35 cellular contexts compared by ENCODE assay signal in genomic region chr14:37491076-37491475, GRCh38.
DNase-seq lines count a peak whose midpoint lies in the region; ATAC-seq, FAIRE-seq and TF ChIP-seq lines count a peak whose summit lies in the region.
"Had no signal": no experiment of that assay in that cellular context is flagged by ENCODE, and none has a peak within 500 bp of the region (broad histone marks: within the 10 kb centered on the region; RNA-seq: fewer than 3 reads in every experiment).

No MANE protein-coding gene starts in this region.

- intact Hi-C loops in HepG2 (cut with micrococcal nuclease; ENCODE audit: unreplicated experiment) (no loop called here), right lobe of liver (cut with DNase I) (no loop called here), left lung (cut with DNase I) (no loop called here), lower lobe of right lung (cut with DNase I) (no loop called here), upper lobe of right lung (cut with DNase I) (no loop called here), psoas muscle (cut with DNase I) (no loop called here)

- H2AFZ ChIP-seq in HepG2 (ENCODE audit: low read length): no peak overlapping the region

- FAIRE-seq in HepG2 (lab: Jason Lieb, UNC): no peak
- FAIRE-seq: A204.1, A549, D721Med had no signal

- TF ChIP-seq RAD21 in HepG2 (CRISPR knock-in tag; IDR thresholded peaks at IDR 0.05): no peak

- CTCF ChIA-PET in HepG2 (lab: Yijun Ruan, JAX; ENCODE audit: low intra/inter-chr PET ratio, low total read pairs): no interaction called here

- in situ Hi-C loops in HepG2 (cut with HindIII; ENCODE audit: extremely low pct_ligation_motif_present, low pct_unique_long_range_greater_than_20kb): no loop called here

- TF ChIP-seq EP300 in HepG2 (IDR thresholded peaks at IDR 0.05; ENCODE audit: low read depth in 2 of 2, low read length in 2 of 2): no peak
- no peak for TF ChIP-seq EP300 in HepG2 (CRISPR knock-in tag; IDR thresholded peaks at IDR 0.05; ENCODE audit: borderline replicate concordance)

- H4K20me1 ChIP-seq in HepG2 (ENCODE audit: insufficient read depth, low read length): no peaks in the 10 kb centered on the region
- H4K20me1 ChIP-seq: BLaER1; BLaER1 treated with 17β-estradiol and CSF1 and Interleukin-3, amounts not matched to agents 10 nM and 100 nM had no signal

- H3K4me2 ChIP-seq in HepG2 (ENCODE audit: low read depth, low read length): no peak overlapping the region
- H3K4me2 ChIP-seq: A549; BLaER1; BLaER1 treated with 17β-estradiol and CSF1 and Interleukin-3, amounts not matched to agents 10 nM and 100 nM had no signal

- no peaks in the 10 kb centered on the region for H3K36me3 ChIP-seq in HepG2 (replicated peaks in 1 of 2; ENCODE audit: control insufficient read depth in 1 of 2, insufficient read depth in 2 of 2, low read length in 2 of 2)
- no peaks in the 10 kb centered on the region for H3K36me3 ChIP-seq in right lobe of liver
- no peaks in the 10 kb centered on the region for H3K36me3 ChIP-seq in left lung
- H3K36me3 ChIP-seq in lower lobe of right lung: no peaks in the 10 kb centered on the region
- no peaks in the 10 kb centered on the region for H3K36me3 ChIP-seq in upper lobe of right lung
- no peaks in the 10 kb centered on the region for H3K36me3 ChIP-seq in psoas muscle (ENCODE audit: insufficient read depth in 1 of 2, low read depth in 1 of 2)
- H3K36me3 ChIP-seq: BE2C; BLaER1; BLaER1 treated with 17β-estradiol and CSF1 and Interleukin-3, amounts not matched to agents 10 nM and 100 nM had no signal

- TF ChIP-seq CTCF in HepG2 (CRISPR knock-in tag; IDR thresholded peaks at IDR 0.05) (no peak), right lobe of liver (IDR thresholded peaks at IDR 0.05) (no peak), left lung (IDR thresholded peaks at IDR 0.05) (no peak), lower lobe of right lung (IDR thresholded peaks at IDR 0.05) (no peak), upper lobe of right lung (IDR thresholded peaks at IDR 0.05) (no peak), psoas muscle (IDR thresholded peaks at IDR 0.05) (no peak)

- no peak for TF ChIP-seq POLR2A in HepG2 (IDR thresholded peaks at IDR 0.05; ENCODE audit: insufficient read depth in 1 of 2, low read depth in 2 of 2, low read length in 2 of 2)
- TF ChIP-seq POLR2A in right lobe of liver (IDR thresholded peaks at IDR 0.05): no peak

- 96% methylated on average over 5 of the region's 5 CpGs for WGBS in HepG2 (ENCODE audit: low lambda C conversion rate)
- WGBS in right lobe of liver (ENCODE audit: insufficient coverage, low coverage, low lambda C conversion rate, missing lambda C conversion rate): 88% methylated on average over 5 of the region's 5 CpGs
- 95 to 98% (median 97%) methylated on average over 5 of the region's 5 CpGs for WGBS in psoas muscle, 3 donors

- H3K4me1 ChIP-seq in HepG2 (ENCODE audit: insufficient read depth, low read length) (peaks cover 5% of the 10 kb centered on the region; the same call in 1 of the 2 replicates), right lobe of liver (no peaks in the 10 kb centered on the region), left lung (no peaks in the 10 kb centered on the region), lower lobe of right lung (no peaks in the 10 kb centered on the region), upper lobe of right lung (no peaks in the 10 kb centered on the region), psoas muscle (no peaks in the 10 kb centered on the region)
- H3K4me1 ChIP-seq: A549; BE2C; BLaER1; BLaER1 treated with 17β-estradiol and CSF1 and Interleukin-3, amounts not matched to agents 10 nM and 100 nM; Caco-2 had no signal

- no peaks in the 10 kb centered on the region for H3K9me3 ChIP-seq in HepG2 (ENCODE audit: low read length)
- H3K9me3 ChIP-seq in right lobe of liver: no peaks in the 10 kb centered on the region
- peaks cover 0 to 19% of the 10 kb centered on the region in 2 donors for H3K9me3 ChIP-seq in left lung
- H3K9me3 ChIP-seq in lower lobe of right lung: no peaks in the 10 kb centered on the region
- H3K9me3 ChIP-seq in upper lobe of right lung: no peaks in the 10 kb centered on the region
- H3K9me3 ChIP-seq in psoas muscle: no peaks in the 10 kb centered on the region
- H3K9me3 ChIP-seq: A549; BE2C; BLaER1; BLaER1 treated with 17β-estradiol and CSF1 and Interleukin-3, amounts not matched to agents 10 nM and 100 nM had no signal

- no peaks in the 10 kb centered on the region for H3K79me2 ChIP-seq in HepG2 (ENCODE audit: insufficient read depth, low read length)

- H3K27ac ChIP-seq in HepG2 (ENCODE audit: extremely low read length, insufficient read depth, low read length) (no peak overlapping the region), right lobe of liver (no peak overlapping the region), left lung (no peak overlapping the region), lower lobe of right lung (no peak overlapping the region), upper lobe of right lung (no peak overlapping the region), psoas muscle (no peak overlapping the region)
- H3K27ac ChIP-seq: 22Rv1; A549; BLaER1; BLaER1 treated with 17β-estradiol and CSF1 and Interleukin-3, amounts not matched to agents 10 nM and 100 nM; C4-2B had no signal

- no peak for DNase-seq in HepG2 (ENCODE audit: low spot score)
- DNase-seq in right lobe of liver: no peak
- no peak for DNase-seq in left lung
- no peak for DNase-seq in lower lobe of right lung
- no peak for DNase-seq in upper lobe of right lung
- DNase-seq in NCI-H2107 (lab: John Stamatoyannopoulos, UW): no peak
- DNase-seq in GM19238 (ENCODE audit: insufficient read length, low spot score): no peak
- no peak for DNase-seq in psoas muscle
- DNase-seq: 8988T; ACHN; AML-193; BE2C; C1 segment of cervical spinal cord; Caco-2; Calu3; CD4-positive, alpha-beta memory T cell; CD4-positive, alpha-beta T cell; CD4-positive, CD25-positive, alpha-beta regulatory T cell; CD8-positive, alpha-beta memory T cell; CD8-positive, alpha-beta T cell; COR-L47; DMS 273 treated with DMSO at 0.1 percent for 48 hours; DMS153; DMS53; DMS79; DMS79 treated with DMSO at 0.1 percent for 48 hours; DND-41; EL had no signal

- H3K4me3 ChIP-seq in HepG2 (replicated peaks in 1 of 3; ENCODE audit: insufficient read depth in 1 of 3, low read depth in 2 of 3, low read length in 3 of 3) (no peak overlapping the region), right lobe of liver (no peak overlapping the region), left lung (no peak overlapping the region), lower lobe of right lung (no peak overlapping the region), upper lobe of right lung (no peak overlapping the region), psoas muscle (no peak overlapping the region)
- H3K4me3 ChIP-seq: A549; BLaER1; BLaER1 treated with 17β-estradiol and CSF1 and Interleukin-3, amounts not matched to agents 10 nM and 100 nM had no signal

- POLR2A ChIA-PET in HepG2 (lab: Yijun Ruan, JAX): interaction anchor here (1.3 kb wide), 1 partner anchor 162 kb away, joined by 4 read pairs; no protein-coding TSS in a partner anchor

- H3K9ac ChIP-seq in HepG2 (ENCODE audit: insufficient read depth, low read depth, low read length): no peak overlapping the region
- H3K9ac ChIP-seq: BLaER1; BLaER1 treated with 17β-estradiol and CSF1 and Interleukin-3, amounts not matched to agents 10 nM and 100 nM had no signal

- H3K27me3 ChIP-seq in HepG2 (ENCODE audit: control insufficient read depth in 1 of 2, insufficient read depth in 2 of 2, low read length in 2 of 2) (no peaks in the 10 kb centered on the region), right lobe of liver (no peaks in the 10 kb centered on the region), left lung (no peaks in the 10 kb centered on the region), lower lobe of right lung (ENCODE audit: low read depth) (no peaks in the 10 kb centered on the region), upper lobe of right lung (no peaks in the 10 kb centered on the region), psoas muscle (ENCODE audit: insufficient read depth in 3 of 3, low read length in 2 of 3) (no peaks in the 10 kb centered on the region)
- H3K27me3 ChIP-seq: BE2C; BLaER1; BLaER1 treated with 17β-estradiol and CSF1 and Interleukin-3, amounts not matched to agents 10 nM and 100 nM had no signal

- no TSS peak for BruUV-seq in HepG2 (replicated peaks; lab: Mats Ljungman, UMichigan)

- ATAC-seq in HepG2 (no peak), right lobe of liver (no peak), left lung (peak; percentile 56), lower lobe of right lung (peak; percentile 38 to 46), upper lobe of right lung (peak; percentile 55), psoas muscle (no peak)
- ATAC-seq: A549; CD8-positive, alpha-beta T cell had no signal

TF ChIP-seq in HepG2, 621 proteins besides CTCF, POLR2A, EP300 and RAD21:
- TF ChIP-seq POGK (CRISPR knock-in tag; conservative IDR thresholded peaks at IDR 0.05) (0 out of 2 replicates have a peak, but pooled peaks have one; percentile 21), ZNF891 (CRISPR knock-in tag; IDR thresholded peaks at IDR 0.05) (no peak), ZNF713 (CRISPR knock-in tag; IDR thresholded peaks at IDR 0.05) (no peak)

Comparison
In these comparisons a context has a peak if more than half of its experiments do, and no peak if none do; other contexts are left out.
1. ATAC-seq: peak in left lung (single experiment), lower lobe of right lung (2 of 2) and upper lobe of right lung (single experiment); none in HepG2 (single experiment), right lobe of liver (0 of 4) and psoas muscle (0 of 4).